ENCODE assay signal across 9 cellular contexts in the genomic region with DNA sequence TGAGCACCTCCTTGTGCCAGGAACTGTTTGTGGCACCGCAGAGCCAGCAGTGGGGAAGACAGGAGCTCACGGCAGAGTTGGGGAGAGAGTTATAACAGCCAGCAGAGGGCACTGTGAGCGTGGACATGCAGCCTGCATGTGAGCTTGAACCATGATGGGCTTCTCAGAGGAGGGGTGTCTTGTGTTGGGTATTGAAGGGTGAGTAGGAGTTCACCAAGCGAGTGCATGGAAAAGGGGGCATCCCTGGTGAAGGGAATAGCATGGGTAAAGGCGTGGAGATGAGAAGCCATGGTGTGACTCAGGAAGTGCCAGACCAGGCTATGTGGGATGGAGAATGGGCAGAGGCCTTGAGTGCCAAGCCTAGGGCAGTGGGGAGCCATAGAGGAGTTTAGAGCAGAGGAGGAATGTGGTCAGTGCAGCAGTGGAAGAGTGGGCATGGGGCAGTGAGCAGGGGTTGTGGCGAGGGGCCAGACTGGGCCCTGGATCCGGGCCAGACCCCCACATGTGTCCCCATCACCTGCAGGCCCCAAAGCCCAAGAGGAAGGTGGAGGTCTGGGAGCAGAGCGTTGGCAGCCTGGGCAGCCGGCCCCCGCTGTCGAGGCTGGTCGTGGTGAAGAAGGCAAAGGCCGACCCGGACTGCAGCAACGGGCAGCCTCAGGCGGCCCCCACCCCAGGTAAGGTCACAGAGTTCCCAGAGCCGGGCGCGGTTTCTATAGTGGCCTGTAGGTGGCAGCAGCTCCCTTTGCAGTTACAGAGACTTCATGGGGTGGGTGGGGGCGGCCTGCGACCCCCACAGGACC. TPM values are rescaled to one million over a fixed set of nuclear protein-coding genes. Genes with fewer than 3 reads are reported as not detected.
DNase-seq lines count a peak whose midpoint lies in the region; ATAC-seq and TF ChIP-seq lines count a peak whose summit lies in the region.
"Had no signal": no experiment of that assay in that cellular context is flagged by ENCODE, and none has a peak within 500 bp of the region (broad histone marks: within the 10 kb centered on the region; RNA-seq: fewer than 3 reads in every experiment).

No MANE protein-coding gene starts in this region.

- no peaks in the 10 kb centered on the region for H3F3A ChIP-seq in PC-3 (ENCODE audit: low read length, unreplicated experiment)

- POLR2A ChIA-PET in PC-3 (lab: Charles Lee; ENCODE audit: unreplicated experiment), result interaction anchor here (0.6 kb wide), 1 partner anchor 108 kb away, joined by 3 read pairs; no protein-coding TSS in a partner anchor

- H3K27ac ChIP-seq in PC-3 (ENCODE audit: low read length) (no peak overlapping the region), upper lobe of right lung (no peak overlapping the region)
- H3K27ac ChIP-seq: skin epidermis had no signal

- H3K4me3 ChIP-seq in PC-3 (ENCODE audit: low read length), result no peak overlapping the region
- no peak overlapping the region for H3K4me3 ChIP-seq in fibroblast of mammary gland (ENCODE audit: control insufficient read depth, low read depth, low read length)
- H3K4me3 ChIP-seq in upper lobe of right lung, result no peak overlapping the region
- H3K4me3 ChIP-seq: skin epidermis had no signal

- intact Hi-C loops in PC-3 (cut with micrococcal nuclease), result loop anchor here (5.0 kb wide), 1 partner anchor 85 kb away; no protein-coding TSS in a partner anchor
- intact Hi-C loops in upper lobe of right lung (cut with DNase I), result no loop called here

- H2AFZ ChIP-seq in PC-3 (ENCODE audit: low read length), result no peak overlapping the region

- no peaks in the 10 kb centered on the region for H3K9me2 ChIP-seq in PC-3 (replicated peaks; ENCODE audit: low read length)

- peak; percentile 65 for TF ChIP-seq CTCF in PC-3 (conservative IDR thresholded peaks at IDR 0.05; ENCODE audit: low read depth, low read length)
- TF ChIP-seq CTCF in fibroblast of mammary gland (conservative IDR thresholded peaks at IDR 0.05; ENCODE audit: control insufficient read depth, insufficient read depth, low read depth, low read length), result peak; percentile 59
- TF ChIP-seq CTCF in omental fat pad (IDR thresholded peaks at IDR 0.05), result peak in 1 of 3 donors; percentile 45
- peak; percentile 81 for TF ChIP-seq CTCF in upper lobe of right lung (IDR thresholded peaks at IDR 0.05)

- CTCF ChIA-PET in PC-3 (lab: Charles Lee), result interaction anchor here (0.5 to 2.0 kb wide), 6 partner anchors 76 to 378 kb away, joined by 3 to 23 read pairs (median 5); a partner anchor contains a TSS

- H3K27me3 ChIP-seq in PC-3 (ENCODE audit: low read length), result no peaks in the 10 kb centered on the region
- no peaks in the 10 kb centered on the region for H3K27me3 ChIP-seq in upper lobe of right lung

- no peaks in the 10 kb centered on the region for H3K79me2 ChIP-seq in PC-3 (ENCODE audit: low read length)

- in situ Hi-C loops in ACHN (cut with HindIII; ENCODE audit: low pct_ligation_motif_present, low pct_unique_long_range_greater_than_20kb, low sequenced_read_pairs), result no loop called here

- H3K36me3 ChIP-seq in PC-3 (ENCODE audit: low read depth, low read length), result peaks cover 5% of the 10 kb centered on the region; the same call in 1 of the 2 replicates
- H3K36me3 ChIP-seq in upper lobe of right lung, result peaks cover 63% of the 10 kb centered on the region

- DNase-seq in ACHN (peak; percentile 70), GM19240 (ENCODE audit: insufficient read length, low spot score) (peak; percentile 50), PC-3 (peak; percentile 64), activated T-cell treated with anti-CD3 and anti-CD28 coated beads for 48 hours (ENCODE audit: low read depth) (peak; percentile 50), fibroblast of mammary gland (ENCODE audit: low read depth) (peak; percentile 60), omental fat pad (ENCODE audit: low spot score) (peak; percentile 36), upper lobe of right lung (peak; percentile 75), DMS153 treated with DMSO at 0.1 percent for 48 hours (lab: John Stamatoyannopoulos, UW; ENCODE audit: unreplicated experiment) (no peak)

- no peaks in the 10 kb centered on the region for H3K4me1 ChIP-seq in PC-3 (ENCODE audit: insufficient read depth, low read length)
- H3K4me1 ChIP-seq in upper lobe of right lung, result no peaks in the 10 kb centered on the region

- no peaks in the 10 kb centered on the region for H3K9me3 ChIP-seq in PC-3 (ENCODE audit: low read length)
- H3K9me3 ChIP-seq in upper lobe of right lung, result no peaks in the 10 kb centered on the region

- H3K4me2 ChIP-seq in PC-3 (ENCODE audit: low read length), result no peak overlapping the region

- no peak overlapping the region for H3K9ac ChIP-seq in PC-3 (ENCODE audit: low read length)

- ATAC-seq in PC-3 (peak; percentile 74), omental fat pad (ENCODE audit: low FRiP score) (peak; percentile 29), upper lobe of right lung (peak; percentile 79)

- no peaks in the 10 kb centered on the region for H4K20me1 ChIP-seq in PC-3 (ENCODE audit: low read length)

- no TSS peak for BruUV-seq in PC-3 (replicated peaks; lab: Mats Ljungman, UMichigan)

RNA-seq across cellular contexts. Expression of a gene that starts 11.8 kb away (rescaled TPM):
- total RNA-seq in PC-3 (2014; rRNA removed), result 0.11 TPM in 1 of 2 replicates, not detected in the other
- total RNA-seq in omental fat pad, result under 1 TPM in 1 of 4 donors, not detected in 3; 0.19 TPM
- not detected for total RNA-seq in upper lobe of right lung

RNA-seq across cellular contexts. Expression of a gene that starts 20.4 kb away (rescaled TPM):
- total RNA-seq in PC-3 (2014; rRNA removed) (33.1 and 45.6 TPM in 2 replicates), omental fat pad (10 to 100 TPM; 13.2 to 23.7 (median 16.8) TPM), upper lobe of right lung (18.9 TPM)

RNA-seq across cellular contexts. Expression of a gene that starts 34.9 kb away (rescaled TPM):
- not detected in 2 replicates for total RNA-seq in PC-3 (2014; rRNA removed)
- total RNA-seq in omental fat pad, result under 1 TPM in 1 of 4 donors, not detected in 3; 0.79 TPM
- 2.7 TPM for total RNA-seq in upper lobe of right lung

RNA-seq across cellular contexts. Expression of a gene that starts 37.1 kb away (rescaled TPM):
- total RNA-seq in PC-3 (2014; rRNA removed) (8.7 and 11.3 TPM in 2 replicates), omental fat pad (not detected), upper lobe of right lung (1.5 TPM)

RNA-seq across cellular contexts. Expression of a gene that starts 38.0 kb away (rescaled TPM):
- total RNA-seq in PC-3 (2014; rRNA removed) (not detected in 2 replicates), omental fat pad (10 to 100 TPM in 1 of 4 donors, 1 to 10 TPM in 3; 2.2 to 11.4 (median 5.0) TPM), upper lobe of right lung (2.0 TPM)

Comparison
In these comparisons a context has a peak if more than half of its experiments do, and no peak if none do; other contexts are left out.
1. ATAC-seq: peak in every context shown above with its lines; median percentile 79 in upper lobe of right lung; 74 in PC-3; 29 in omental fat pad.